In genomic region chr20:58179432-58180099, GRCh38 we compare ENCODE assay signal across 8 cellular contexts. TPM values are rescaled to one million over a fixed set of nuclear protein-coding genes. Genes with fewer than 3 reads are reported as not detected.
DNase-seq lines count a peak whose midpoint lies in the region; ATAC-seq and TF ChIP-seq lines count a peak whose summit lies in the region.

No MANE protein-coding gene starts in this region.

- no peak overlapping the region for H3K27ac ChIP-seq in left lung

- in situ Hi-C loops in ACHN (cut with HindIII; ENCODE audit: low pct_ligation_motif_present, low pct_unique_long_range_greater_than_20kb, low sequenced_read_pairs), result no loop called here
- in situ Hi-C loops in GM13977 (cut with MboI; ENCODE audit: low pct_unique_long_range_greater_than_20kb, low sequenced_read_pairs, unreplicated experiment), result no loop called here

- H3K36me3 ChIP-seq in left lung, result no peaks in the 10 kb centered on the region

- DNase-seq in ACHN (peak; percentile 40), GM13977 (ENCODE audit: low spot score) (peak; percentile 85), NCI-H1105 treated with DMSO at 0.1 percent for 48 hours (lab: John Stamatoyannopoulos, UW) (peak; percentile 21), chondrocyte (ENCODE audit: low spot score) (no peak), left lung (peak; percentile 45 to 91)
- peak; percentile 76 for DNase-seq in activated CD4-positive, alpha-beta T cell treated with anti-CD3 and anti-CD28 coated beads for 48 hours
- DNase-seq in stimulated activated CD4-positive, alpha-beta T cell treated with anti-CD3 and anti-CD28 coated beads, Interleukin-4, amount 100 ng/mL, for 24 hours, result peak; percentile 67

- no peaks in the 10 kb centered on the region for H3K27me3 Mint-ChIP-seq in chondrocyte (ENCODE audit: low read depth)

- peaks cover 0 to 4% of the 10 kb centered on the region in 2 donors for H3K9me3 ChIP-seq in left lung

- ATAC-seq in left lung, result peak; percentile 96
- no peak for ATAC-seq in GM18858 (IDR thresholded peaks at IDR 0.05; ENCODE audit: unreplicated experiment)

- H3K4me3 ChIP-seq in left lung, result peak overlapping the region in 1 of 2 donors; percentile 6

- peaks cover 7 to 31% of the 10 kb centered on the region in 2 donors for H3K27me3 ChIP-seq in left lung

- H3K4me3 Mint-ChIP-seq in chondrocyte (ENCODE audit: unreplicated experiment), result peak overlapping the region; percentile 71

- H3K9me3 Mint-ChIP-seq in chondrocyte (ENCODE audit: low read depth), result peaks cover 5% of the 10 kb centered on the region

- peaks cover 22% of the 10 kb centered on the region for H3K4me1 Mint-ChIP-seq in chondrocyte (ENCODE audit: low read depth)

- TF ChIP-seq CTCF in GM13977 (IDR thresholded peaks at IDR 0.05; ENCODE audit: extremely low read depth, insufficient read depth, missing control alignments), result peak; percentile 95
- TF ChIP-seq CTCF in chondrocyte (IDR thresholded peaks at IDR 0.05), result peak; percentile 100
- TF ChIP-seq CTCF in left lung (IDR thresholded peaks at IDR 0.05), result peak; percentile 99

- H3K27ac Mint-ChIP-seq in chondrocyte (ENCODE audit: unreplicated experiment), result no peak overlapping the region

- H3K4me1 ChIP-seq in left lung, result peaks cover 8 to 9% of the 10 kb centered on the region in 2 donors

- H3K36me3 Mint-ChIP-seq in chondrocyte (ENCODE audit: low read depth), result peaks cover 2% of the 10 kb centered on the region

- intact Hi-C loops in left lung (cut with DNase I), result loop anchor here in 1 of 2 donors (5.0 kb wide), 1 partner anchor 522 kb away; no protein-coding TSS in a partner anchor

RNA-seq across cellular contexts. Expression of gene ANKRD60, which starts 48.9 kb away (rescaled TPM):
- total RNA-seq in chondrocyte, result not detected in 3 replicates
- total RNA-seq in left lung, result not detected
